ENCODE assay signal across 8 cellular contexts in the genomic region with DNA sequence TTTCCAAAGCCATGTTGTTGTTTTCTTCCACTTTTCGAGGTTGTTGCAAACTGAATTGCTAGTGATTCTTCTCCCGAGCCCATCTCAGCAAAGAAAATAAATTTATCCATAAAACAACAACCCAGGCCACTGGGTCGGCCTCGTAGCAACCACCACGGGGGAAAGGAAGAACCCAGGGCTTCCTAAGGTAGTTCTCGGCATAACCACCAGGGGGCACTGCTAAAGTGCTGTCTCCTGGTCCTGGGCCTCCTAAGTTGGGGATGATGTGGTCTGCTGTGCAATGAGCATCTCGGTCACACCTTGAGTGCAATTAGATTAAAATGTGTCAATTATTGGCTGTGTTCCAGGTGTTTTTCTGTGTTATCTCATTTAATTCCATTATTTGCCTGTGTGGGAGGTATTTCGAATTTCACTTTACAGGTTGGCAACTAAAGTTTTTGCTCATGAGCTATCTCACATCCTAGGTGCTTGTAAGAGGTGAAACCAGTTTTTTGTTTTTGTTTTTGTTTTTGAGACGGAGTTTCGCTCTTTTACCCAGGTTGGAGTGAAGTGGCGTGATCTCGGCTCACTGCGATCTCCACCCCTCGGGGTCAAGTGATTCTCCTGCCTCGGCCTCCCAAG.
DNase-seq lines count a peak whose midpoint lies in the region; ATAC-seq and TF ChIP-seq lines count a peak whose summit lies in the region.

No MANE protein-coding gene starts in this region.

- ATAC-seq in GM19463 (IDR thresholded peaks at IDR 0.05; ENCODE audit: unreplicated experiment) (peak; percentile 91), HG03460 (IDR thresholded peaks at IDR 0.05; ENCODE audit: unreplicated experiment) (peak; percentile 91), heart left ventricle (peak in 3 of 4 donors; percentile 56 to 74 (median 67))

- no peak overlapping the region for H3K4me3 ChIP-seq in heart left ventricle

- DNase-seq in DMS114 treated with DMSO at 0.1 percent for 48 hours (lab: John Stamatoyannopoulos, UW; ENCODE audit: unreplicated experiment), result peak; percentile 5
- DNase-seq in SHP77 (lab: John Stamatoyannopoulos, UW), result peak; percentile 57 to 69
- DNase-seq in activated naive CD4-positive, alpha-beta T cell (lab: John Stamatoyannopoulos, UW), result peak in 3 of 4 experiments; percentile 7 to 16 (median 12)
- DNase-seq in heart left ventricle, result peak in 3 of 5 donors; percentile 24 to 44 (median 34)
- DNase-seq in stimulated activated CD4-positive, alpha-beta T cell treated with anti-CD3 and anti-CD28 coated beads, Interleukin-12 subunit alpha, Interleukin-12 subunit beta, amount 100 ng/mL, for 24 hours (ENCODE audit: low read depth in 2 of 2), result peak; percentile 23 to 53
- DNase-seq in NCI-H510A treated with DMSO at 0.1 percent for 48 hours (lab: John Stamatoyannopoulos, UW), result no peak

- WGBS in heart left ventricle, 4 donors, result 69 to 72% (median 71%) methylated on average over 15 of the region's 15 CpGs

- intact Hi-C loops in heart left ventricle (cut with DNase I), result loop anchor here in 3 of 10 donors (5.0 to 10.0 kb wide), 3 partner anchors 162 to 321 kb away; no protein-coding TSS in a partner anchor

- no peaks in the 10 kb centered on the region for H3K9me3 ChIP-seq in heart left ventricle

- H3K27ac ChIP-seq in heart left ventricle, result no peak overlapping the region

- peak; percentile 48 to 90 (median 72) for TF ChIP-seq CTCF in heart left ventricle (IDR thresholded peaks at IDR 0.05)

- H3K36me3 ChIP-seq in heart left ventricle, result no peaks in the 10 kb centered on the region

- H3K27me3 ChIP-seq in heart left ventricle, result peaks cover 0 to 1% (median 0%) of the 10 kb centered on the region in 9 donors

- no peak for TF ChIP-seq POLR2A in heart left ventricle (IDR thresholded peaks at IDR 0.05)

- H3K4me1 ChIP-seq in heart left ventricle, result no peaks in the 10 kb centered on the region
